Comparison of ENCODE assay signal across 28 cellular contexts in the genomic region with DNA sequence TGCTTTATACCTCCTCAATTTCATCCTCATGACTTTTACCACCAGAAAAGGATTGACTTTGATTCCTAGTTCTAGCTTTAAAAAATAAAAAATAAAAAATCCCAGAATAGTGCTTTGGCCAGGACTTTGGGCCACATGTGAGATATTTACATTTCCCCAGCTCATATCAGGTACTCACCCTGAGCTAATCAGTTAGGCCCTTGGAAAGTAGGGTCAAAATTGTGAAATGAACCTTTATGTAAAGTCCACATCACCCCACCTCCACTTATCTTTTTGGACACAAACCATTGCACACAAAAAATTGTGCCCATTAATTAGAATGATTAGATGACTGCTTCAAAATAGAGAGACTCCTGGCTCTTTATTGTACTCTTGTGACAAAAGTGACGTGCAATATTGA.
"Had no signal": no experiment of that assay in that cellular context is flagged by ENCODE, and none has a peak within 500 bp of the region (broad histone marks: within the 10 kb centered on the region; RNA-seq: fewer than 3 reads in every experiment).

No MANE protein-coding gene starts in this region.

- H3K9me3 ChIP-seq: colonic mucosa, esophagus squamous epithelium, thoracic aorta, uterus had no signal

- H3K4me1 ChIP-seq: colonic mucosa, esophagus squamous epithelium, neural progenitor cell, uterus had no signal

- DNase-seq: activated CD4-positive, alpha-beta memory T cell treated with anti-CD3 and anti-CD28 coated beads, Interleukin-2, amount 10 ng/mL, durations not matched to agents 7 days and 5 days; activated CD4-positive, alpha-beta T cell treated with anti-CD3 and anti-CD28 coated beads, Interleukin-2, amount 10 ng/mL, durations not matched to agents 7 days and 5 days; activated CD4-positive, CD25-positive, alpha-beta regulatory T cell treated with anti-CD3 and anti-CD28 coated beads, Interleukin-2, amount 50 U/mL, for 72 hours; activated CD8-positive, alpha-beta memory T cell treated with anti-CD3 and anti-CD28 coated beads, Interleukin-2, amount 10 ng/mL, durations not matched to agents 7 days and 5 days; activated effector memory CD4-positive, alpha-beta T cell treated with Interleukin-2 at 50 U/mL for 16 hours; activated naive CD4-positive, alpha-beta T cell treated with Interleukin-2 at 50 U/mL for 16 hours; anterior cingulate cortex; cerebellar nuclear complex; colonic mucosa; effector CD8-positive, alpha-beta T cell; esophagus squamous epithelium; foreskin melanocyte; left ventricle myocardium superior; mammary epithelial cell; naive B cell; occipital lobe; right cardiac atrium; spleen; stimulated activated naive CD8-positive, alpha-beta T cell treated with anti-CD3 and anti-CD28 coated beads, Interleukin-15, Interleukin-2, amounts not matched to agents 100 U/mL and 50 U/mL, for 24 hours; T1000; uterus; WERI-Rb-1 had no signal

- H3K4me3 ChIP-seq: cardiac muscle cell, colonic mucosa, esophagus squamous epithelium, neural progenitor cell, spleen, thoracic aorta, uterus had no signal

- H3K36me3 ChIP-seq: cardiac muscle cell, colonic mucosa, thoracic aorta, uterus had no signal

- H3K27ac ChIP-seq: cardiac muscle cell, colonic mucosa, epithelial cell of prostate, esophagus squamous epithelium, neural progenitor cell, spleen, thoracic aorta, uterus, WERI-Rb-1 had no signal

- H3K27me3 ChIP-seq: cardiac muscle cell, colonic mucosa, esophagus squamous epithelium, neural progenitor cell, spleen, uterus had no signal

- FAIRE-seq: endometrium, islet of Langerhans had no signal

- ATAC-seq: activated CD8-positive, alpha-beta memory T cell treated with anti-CD3 and anti-CD28 coated beads, Interleukin-2, amount 10 ng/mL, durations not matched to agents 7 days and 5 days; left ventricle myocardium superior; right cardiac atrium; stimulated activated naive CD8-positive, alpha-beta T cell treated with anti-CD3 and anti-CD28 coated beads, Interleukin-15, Interleukin-2, amounts not matched to agents 100 U/mL and 50 U/mL, for 24 hours had no signal
